ENCODE assay signal across 8 cellular contexts in the genomic region with DNA sequence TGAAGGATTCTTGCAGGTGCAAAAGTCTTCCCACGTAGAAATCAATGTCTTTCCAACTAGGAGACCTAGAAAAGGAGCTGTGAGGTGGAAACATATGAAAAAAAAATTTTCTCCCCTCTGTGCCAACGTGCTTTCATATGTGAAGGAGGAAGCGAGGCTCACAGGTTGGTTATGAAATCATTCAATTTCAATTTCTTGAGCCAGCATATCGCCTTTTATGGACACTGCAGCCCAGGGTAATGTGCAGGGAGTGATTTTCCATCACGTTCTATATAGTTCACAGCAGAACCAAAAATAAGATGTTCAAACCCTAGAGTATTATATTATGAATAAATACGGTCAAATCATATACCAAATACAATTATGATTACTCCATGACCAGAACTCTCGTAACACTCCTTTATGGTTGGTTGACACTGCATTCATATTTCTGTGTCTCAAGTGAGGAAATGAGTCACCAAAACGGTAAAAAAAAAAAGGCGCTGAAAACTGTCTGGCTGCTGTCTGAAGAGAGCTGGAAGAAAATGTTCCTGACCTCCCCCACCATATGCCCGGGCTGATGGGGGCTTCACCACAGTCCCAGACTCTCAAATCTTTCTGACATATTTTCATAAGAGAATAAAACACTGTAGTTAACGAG.
DNase-seq lines count a peak whose midpoint lies in the region; ATAC-seq and TF ChIP-seq lines count a peak whose summit lies in the region.

No MANE protein-coding gene starts in this region.

- H3F3A ChIP-seq in SK-N-SH (replicated peaks; ENCODE audit: insufficient read depth) = no peaks in the 10 kb centered on the region

- H3K36me3 ChIP-seq in SK-N-SH (replicated peaks in 1 of 2; ENCODE audit: control insufficient read depth in 1 of 2, insufficient read depth in 2 of 2, low read length in 1 of 2) = no peaks in the 10 kb centered on the region

- peak overlapping the region; percentile 33; the same call in 1 of the 2 replicates for H3K4me2 ChIP-seq in SK-N-SH

- POLR2A ChIA-PET in AG04449 (lab: Yijun Ruan, JAX) (no interaction called here), SK-N-SH (lab: Yijun Ruan, JAX) (no interaction called here)

- H3K4me3 ChIP-seq in AG04449 (ENCODE audit: low read depth, low read length) (no peak overlapping the region), SK-N-SH (ENCODE audit: low read depth in 2 of 2, low read length in 1 of 2) (no peak overlapping the region), fibroblast of villous mesenchyme (ENCODE audit: low read depth, low read length) (no peak overlapping the region)

- H3K9me2 ChIP-seq in SK-N-SH = no peaks in the 10 kb centered on the region

- H3K9ac ChIP-seq in SK-N-SH = no peak overlapping the region

- H3K9me3 ChIP-seq in SK-N-SH = no peaks in the 10 kb centered on the region

- no peak overlapping the region; the same call in 1 of the 2 replicates for H2AFZ ChIP-seq in SK-N-SH (ENCODE audit: low read depth)

- peak; percentile 9 for DNase-seq in AG04449 (ENCODE audit: low read depth, low spot score)
- DNase-seq in SK-N-SH = no peak
- DNase-seq in fibroblast of villous mesenchyme (ENCODE audit: low read depth) = peak; percentile 57
- no peak for DNase-seq in HuH-7.5 (ENCODE audit: low spot score)
- DNase-seq in caudate nucleus (lab: John Stamatoyannopoulos, UW) = no peak
- no peak for DNase-seq in NCI-H345 treated with DMSO at 0.1 percent for 48 hours (lab: John Stamatoyannopoulos, UW; ENCODE audit: unreplicated experiment)

- CTCF ChIA-PET in AG04449 (lab: Yijun Ruan, JAX) = interaction anchor here (0.6 to 1.5 kb wide), 3 partner anchors 36 to 57 kb away, joined by 3 to 6 read pairs (median 4); no protein-coding TSS in a partner anchor
- CTCF ChIA-PET in SK-N-SH (lab: Yijun Ruan, JAX) = interaction anchor here (2.4 kb wide), 1 partner anchor 52 kb away, joined by 12 read pairs; no protein-coding TSS in a partner anchor

- TF ChIP-seq RAD21 in SK-N-SH (IDR thresholded peaks at IDR 0.05; ENCODE audit: low read length) = no peak

- H3K27me3 ChIP-seq in SK-N-SH (ENCODE audit: insufficient read depth) = no peaks in the 10 kb centered on the region

- 0 out of 4 replicates have a peak, but pooled peaks cover 0 to 5% of the 10 kb centered on the region in 2 experiments for H3K4me1 ChIP-seq in SK-N-SH (ENCODE audit: control insufficient read depth in 1 of 2, insufficient read depth in 2 of 2, low read depth in 1 of 2, low read length in 1 of 2)

- H3K27ac ChIP-seq in SK-N-SH (ENCODE audit: low read depth in 2 of 2, low read length in 1 of 2) = peak overlapping the region in 1 of 2 experiments; percentile 11; a peak in 1 of 4 replicates
- no peak overlapping the region for H3K27ac ChIP-seq in caudate nucleus (ENCODE audit: low read depth, low read length)

- peak; percentile 71 for ATAC-seq in GM18508 (IDR thresholded peaks at IDR 0.05; ENCODE audit: insufficient read depth, unreplicated experiment)
- peak; percentile 60 for ATAC-seq in HG03097 (IDR thresholded peaks at IDR 0.05; ENCODE audit: low FRiP score, unreplicated experiment)

- TF ChIP-seq EP300 in SK-N-SH (IDR thresholded peaks at IDR 0.05; ENCODE audit: borderline replicate concordance in 1 of 2, low read depth in 1 of 2, low read length in 1 of 2) = no peak

- no peak for TF ChIP-seq CTCF in AG04449 (IDR thresholded peaks at IDR 0.05; ENCODE audit: insufficient read depth, low read length, missing control alignments)
- TF ChIP-seq CTCF in SK-N-SH (IDR thresholded peaks at IDR 0.05) = no peak
- TF ChIP-seq CTCF in fibroblast of villous mesenchyme (IDR thresholded peaks at IDR 0.05; ENCODE audit: insufficient read depth, low read depth, low read length) = no peak

- no peaks in the 10 kb centered on the region for H3K79me2 ChIP-seq in SK-N-SH (ENCODE audit: insufficient read depth)

- 47% methylated on average over 11 of the region's 11 CpGs for WGBS in SK-N-SH (ENCODE audit: low lambda C conversion rate)

- H4K20me1 ChIP-seq in SK-N-SH (ENCODE audit: insufficient read depth) = no peaks in the 10 kb centered on the region

TF ChIP-seq in SK-N-SH, 30 proteins besides CTCF, POLR2A, EP300 and RAD21:
- TF ChIP-seq TCF12 (IDR thresholded peaks at IDR 0.05) (peak; percentile 39; the same call in 1 of the 2 replicates), FOSL2 (IDR thresholded peaks at IDR 0.05; ENCODE audit: borderline replicate concordance, low read depth) (peak; percentile 54; the same call in 1 of the 2 replicates), YY1 (IDR thresholded peaks at IDR 0.05; ENCODE audit: low read depth) (no peak), JUND (IDR thresholded peaks at IDR 0.05) (peak; percentile 38)
- TF ChIP-seq, protein P1, sequence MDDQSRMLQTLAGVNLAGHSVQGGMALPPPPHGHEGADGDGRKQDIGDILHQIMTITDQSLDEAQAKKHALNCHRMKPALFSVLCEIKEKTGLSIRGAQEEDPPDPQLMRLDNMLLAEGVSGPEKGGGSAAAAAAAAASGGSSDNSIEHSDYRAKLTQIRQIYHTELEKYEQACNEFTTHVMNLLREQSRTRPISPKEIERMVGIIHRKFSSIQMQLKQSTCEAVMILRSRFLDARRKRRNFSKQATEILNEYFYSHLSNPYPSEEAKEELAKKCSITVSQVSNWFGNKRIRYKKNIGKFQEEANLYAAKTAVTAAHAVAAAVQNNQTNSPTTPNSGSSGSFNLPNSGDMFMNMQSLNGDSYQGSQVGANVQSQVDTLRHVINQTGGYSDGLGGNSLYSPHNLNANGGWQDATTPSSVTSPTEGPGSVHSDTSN (IDR thresholded peaks at IDR 0.05) = peak; percentile 21; the same call in 1 of the 2 replicates

Comparison
In these comparisons a context has a peak if more than half of its experiments do, and no peak if none do; other contexts are left out.
1. DNase-seq: peak in AG04449 (single experiment) and fibroblast of villous mesenchyme (single experiment); none in SK-N-SH (single experiment), HuH-7.5 (single experiment), caudate nucleus (0 of 61) and NCI-H345 treated with DMSO at 0.1 percent for 48 hours (single experiment).